In genomic region chr11:124875943-124876817, GRCh38 we compare ENCODE assay signal across 8 cellular contexts. TPM values are rescaled to one million over a fixed set of nuclear protein-coding genes. Genes with fewer than 3 reads are reported as not detected.
DNase-seq lines count a peak whose midpoint lies in the region; ATAC-seq and TF ChIP-seq lines count a peak whose summit lies in the region.

No MANE protein-coding gene starts in this region.

- TF ChIP-seq RAD21 in neural cell (conservative IDR thresholded peaks at IDR 0.05), result peak; percentile 66

- H3K9me3 ChIP-seq in HUES6 (ENCODE audit: control insufficient read depth, insufficient read depth, low read depth, low read length), result no peaks in the 10 kb centered on the region
- H3K9me3 ChIP-seq in neural cell (ENCODE audit: low read length), result no peaks in the 10 kb centered on the region

- peaks cover 10% of the 10 kb centered on the region for H3K4me1 ChIP-seq in HUES6 (ENCODE audit: control insufficient read depth, insufficient read depth, low read length)

- peak overlapping the region; percentile 82 for H3K4me3 ChIP-seq in HUES6 (ENCODE audit: low read depth, low read length)
- H3K4me3 ChIP-seq in fibroblast of villous mesenchyme (ENCODE audit: low read depth, low read length), result peak overlapping the region; percentile 71
- peak overlapping the region; percentile 81 for H3K4me3 ChIP-seq in neural cell (ENCODE audit: low read length)

- no peak overlapping the region for H3K4me2 ChIP-seq in neural cell (ENCODE audit: low read length)

- H3K4me1 Mint-ChIP-seq in stimulated activated naive CD8-positive, alpha-beta T cell treated with anti-CD3 and anti-CD28 coated beads, Interleukin-15, Interleukin-2, amounts not matched to agents 100 ng/mL and 50 ng/mL, for 24 hours (ENCODE audit: low read depth), result peaks cover 13% of the 10 kb centered on the region

- CTCF ChIA-PET in RWPE1 (lab: Yijun Ruan, JAX), result interaction anchor here (0.5 to 1.5 kb wide), 18 partner anchors 9 to 1396 kb away, joined by 3 to 13 read pairs (median 3); partner anchors contain the start of genes CCDC15 and ROBO3

- no peaks in the 10 kb centered on the region for H3F3A ChIP-seq in neural cell (ENCODE audit: insufficient read depth, low read length, poor library complexity, severe bottlenecking)

- TF ChIP-seq CTCF in RWPE1 (conservative IDR thresholded peaks at IDR 0.05; ENCODE audit: low read depth) (peak; percentile 89), fibroblast of villous mesenchyme (IDR thresholded peaks at IDR 0.05; ENCODE audit: insufficient read depth, low read depth, low read length) (peak; percentile 61), neural cell (IDR thresholded peaks at IDR 0.05; ENCODE audit: poor library complexity, severe bottlenecking) (peak; percentile 98)

- H3K9me3 Mint-ChIP-seq in stimulated activated naive CD8-positive, alpha-beta T cell treated with anti-CD3 and anti-CD28 coated beads, Interleukin-15, Interleukin-2, amounts not matched to agents 100 ng/mL and 50 ng/mL, for 24 hours, result no peaks in the 10 kb centered on the region

- no peaks in the 10 kb centered on the region for H3K9me2 ChIP-seq in neural cell (ENCODE audit: insufficient read depth, low read length)

- no peaks in the 10 kb centered on the region for H3K79me2 ChIP-seq in neural cell (replicated peaks; ENCODE audit: insufficient read depth, low read length)

- no peaks in the 10 kb centered on the region for H4K20me1 ChIP-seq in neural cell (ENCODE audit: insufficient read depth)

- H3K27ac ChIP-seq in HUES6 (ENCODE audit: low read depth, low read length) (peak overlapping the region; percentile 61; the same call in 1 of the 2 replicates), RWPE1 (peak overlapping the region; percentile 86), neural cell (ENCODE audit: low read length) (peak overlapping the region; percentile 81)

- DNase-seq in DMS 273 (lab: John Stamatoyannopoulos, UW; ENCODE audit: unreplicated experiment) (peak; percentile 94), RWPE1 (ENCODE audit: low spot score) (peak; percentile 85), fibroblast of villous mesenchyme (ENCODE audit: low read depth) (peak; percentile 96)
- DNase-seq in activated T-helper 9 cell treated with anti-CD3 and anti-CD28 coated beads, Interleukin-2, amount 50 U/mL, for 16 hours (ENCODE audit: low read depth), result peak; percentile 63

- H3K4me3 Mint-ChIP-seq in stimulated activated naive CD8-positive, alpha-beta T cell treated with anti-CD3 and anti-CD28 coated beads, Interleukin-15, Interleukin-2, amounts not matched to agents 100 ng/mL and 50 ng/mL, for 24 hours, result peak overlapping the region; percentile 86

- H3K9ac ChIP-seq in HUES6 (ENCODE audit: low read length), result peak overlapping the region; percentile 69
- peak overlapping the region; percentile 85 for H3K9ac ChIP-seq in neural cell (ENCODE audit: low read length)

- H3K27ac Mint-ChIP-seq in stimulated activated naive CD8-positive, alpha-beta T cell treated with anti-CD3 and anti-CD28 coated beads, Interleukin-15, Interleukin-2, amounts not matched to agents 100 ng/mL and 50 ng/mL, for 24 hours, result peak overlapping the region; percentile 82

- H3K36me3 ChIP-seq in HUES6 (ENCODE audit: control insufficient read depth, insufficient read depth, low read length) (no peaks in the 10 kb centered on the region), neural cell (ENCODE audit: insufficient read depth, low read length) (no peaks in the 10 kb centered on the region)

- peak overlapping the region; percentile 83 for H2AFZ ChIP-seq in neural cell (ENCODE audit: low read depth, low read length)

- peak; percentile 65 for TF ChIP-seq EP300 in neural cell (conservative IDR thresholded peaks at IDR 0.05; ENCODE audit: poor library complexity, severe bottlenecking)

- no peaks in the 10 kb centered on the region for H3K36me3 Mint-ChIP-seq in stimulated activated naive CD8-positive, alpha-beta T cell treated with anti-CD3 and anti-CD28 coated beads, Interleukin-15, Interleukin-2, amounts not matched to agents 100 ng/mL and 50 ng/mL, for 24 hours (ENCODE audit: low read depth)

- ATAC-seq in GM21447 (IDR thresholded peaks at IDR 0.05; ENCODE audit: unreplicated experiment), result peak; percentile 87

- H3K27me3 Mint-ChIP-seq in stimulated activated naive CD8-positive, alpha-beta T cell treated with anti-CD3 and anti-CD28 coated beads, Interleukin-15, Interleukin-2, amounts not matched to agents 100 ng/mL and 50 ng/mL, for 24 hours, result peaks cover 33% of the 10 kb centered on the region

- H3K27me3 ChIP-seq in HUES6 (ENCODE audit: control insufficient read depth, insufficient read depth, low read length), result peaks cover 59% of the 10 kb centered on the region
- peaks cover 20% of the 10 kb centered on the region for H3K27me3 ChIP-seq in neural cell (ENCODE audit: insufficient read depth, low read depth, low read length)

- POLR2A ChIA-PET in RWPE1 (lab: Yijun Ruan, JAX; ENCODE audit: low non-redundant PET), result interaction anchor here (0.5 to 1.3 kb wide), 6 partner anchors 10 to 78 kb away, joined by 3 to 11 read pairs (median 5); partner anchors contain the start of gene CCDC15

TF ChIP-seq in neural cell, 6 proteins besides CTCF, POLR2A, EP300 and RAD21:
- TF ChIP-seq MXI1 (conservative IDR thresholded peaks at IDR 0.05; ENCODE audit: poor library complexity, severe bottlenecking) (peak; percentile 76), SMC3 (conservative IDR thresholded peaks at IDR 0.05; ENCODE audit: poor library complexity) (peak; percentile 80), EZH2 (IDR thresholded peaks at IDR 0.05; ENCODE audit: borderline replicate concordance, insufficient read depth, low read length, poor library complexity, severe bottlenecking) (no peak), POLR2AphosphoS5 (IDR thresholded peaks at IDR 0.05) (no peak), TAF1 (IDR thresholded peaks at IDR 0.05; ENCODE audit: low read depth) (no peak)
- TF ChIP-seq, protein P1, sequence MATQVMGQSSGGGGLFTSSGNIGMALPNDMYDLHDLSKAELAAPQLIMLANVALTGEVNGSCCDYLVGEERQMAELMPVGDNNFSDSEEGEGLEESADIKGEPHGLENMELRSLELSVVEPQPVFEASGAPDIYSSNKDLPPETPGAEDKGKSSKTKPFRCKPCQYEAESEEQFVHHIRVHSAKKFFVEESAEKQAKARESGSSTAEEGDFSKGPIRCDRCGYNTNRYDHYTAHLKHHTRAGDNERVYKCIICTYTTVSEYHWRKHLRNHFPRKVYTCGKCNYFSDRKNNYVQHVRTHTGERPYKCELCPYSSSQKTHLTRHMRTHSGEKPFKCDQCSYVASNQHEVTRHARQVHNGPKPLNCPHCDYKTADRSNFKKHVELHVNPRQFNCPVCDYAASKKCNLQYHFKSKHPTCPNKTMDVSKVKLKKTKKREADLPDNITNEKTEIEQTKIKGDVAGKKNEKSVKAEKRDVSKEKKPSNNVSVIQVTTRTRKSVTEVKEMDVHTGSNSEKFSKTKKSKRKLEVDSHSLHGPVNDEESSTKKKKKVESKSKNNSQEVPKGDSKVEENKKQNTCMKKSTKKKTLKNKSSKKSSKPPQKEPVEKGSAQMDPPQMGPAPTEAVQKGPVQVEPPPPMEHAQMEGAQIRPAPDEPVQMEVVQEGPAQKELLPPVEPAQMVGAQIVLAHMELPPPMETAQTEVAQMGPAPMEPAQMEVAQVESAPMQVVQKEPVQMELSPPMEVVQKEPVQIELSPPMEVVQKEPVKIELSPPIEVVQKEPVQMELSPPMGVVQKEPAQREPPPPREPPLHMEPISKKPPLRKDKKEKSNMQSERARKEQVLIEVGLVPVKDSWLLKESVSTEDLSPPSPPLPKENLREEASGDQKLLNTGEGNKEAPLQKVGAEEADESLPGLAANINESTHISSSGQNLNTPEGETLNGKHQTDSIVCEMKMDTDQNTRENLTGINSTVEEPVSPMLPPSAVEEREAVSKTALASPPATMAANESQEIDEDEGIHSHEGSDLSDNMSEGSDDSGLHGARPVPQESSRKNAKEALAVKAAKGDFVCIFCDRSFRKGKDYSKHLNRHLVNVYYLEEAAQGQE (IDR thresholded peaks at IDR 0.05; ENCODE audit: borderline replicate concordance), result peak; percentile 45

RNA-seq across cellular contexts. Expression of gene ROBO3, which starts 10.9 kb away (rescaled TPM):
- total RNA-seq in fibroblast of villous mesenchyme, result 6.5 and 18.7 TPM in 2 replicates
- polyA plus RNA-seq in neural cell, result 12.8 and 25.3 TPM in 2 replicates
- 2.4 and 5.2 TPM in 2 replicates for polyA minus RNA-seq in neural cell

RNA-seq across cellular contexts. Expression of gene ROBO4, which starts 21.5 kb away (rescaled TPM):
- under 0.01 and 0.86 TPM in 2 replicates for total RNA-seq in fibroblast of villous mesenchyme
- not detected in 2 replicates for polyA plus RNA-seq in neural cell
- polyA minus RNA-seq in neural cell, result not detected in 2 replicates

RNA-seq across cellular contexts. Expression of gene HEPN1, which starts 42.9 kb away (rescaled TPM):
- not detected in 2 replicates for total RNA-seq in fibroblast of villous mesenchyme
- polyA plus RNA-seq in neural cell, result not detected in 2 replicates
- not detected in 2 replicates for polyA minus RNA-seq in neural cell

RNA-seq across cellular contexts. Expression of gene HEPACAM, which starts 59.7 kb away (rescaled TPM):
- total RNA-seq in fibroblast of villous mesenchyme, result under 0.01 and 0.86 TPM in 2 replicates
- not detected in 2 replicates for polyA plus RNA-seq in neural cell
- polyA minus RNA-seq in neural cell, result not detected in 2 replicates

Comparison
In these comparisons a context has a peak if more than half of its experiments do, and no peak if none do; other contexts are left out.
1. Peak in every context shown above with its lines: DNase-seq, ATAC-seq, H3K4me3 ChIP-seq and H3K27ac ChIP-seq.